ENCODE assay signal across 27 cellular contexts in the genomic region with DNA sequence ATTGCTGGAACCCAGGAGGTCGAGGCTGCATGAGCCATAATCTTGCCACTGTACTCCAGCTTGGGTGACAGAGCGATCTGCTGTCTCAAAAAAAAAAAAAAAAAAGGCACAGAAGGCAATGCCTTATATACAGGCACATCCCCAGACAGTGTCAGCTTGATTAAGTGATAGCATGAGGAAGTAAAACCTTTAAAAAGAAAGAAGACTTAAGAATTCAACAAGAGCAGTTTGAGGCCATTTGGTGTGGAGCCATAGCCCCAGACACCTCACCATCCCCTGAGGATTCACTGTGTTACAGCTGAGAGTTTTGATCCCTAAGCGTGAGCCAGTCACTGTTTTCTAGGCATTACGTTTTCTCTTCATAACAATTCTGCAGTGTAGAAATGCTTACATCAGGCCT.
"Had no signal": no experiment of that assay in that cellular context is flagged by ENCODE, and none has a peak within 500 bp of the region (broad histone marks: within the 10 kb centered on the region; RNA-seq: fewer than 3 reads in every experiment).

No MANE protein-coding gene starts in this region.

- H3K36me3 Mint-ChIP-seq: activated naive CD8-positive, alpha-beta T cell treated with anti-CD3 and anti-CD28 coated beads, Interleukin-2, amount 10 ng/mL, durations not matched to agents 7 days and 5 days; natural killer cell had no signal

- H3K27me3 ChIP-seq: breast epithelium, esophagus squamous epithelium, gastrocnemius medialis, testis, vagina had no signal

- H3K27me3 Mint-ChIP-seq: activated CD4-positive, alpha-beta memory T cell treated with anti-CD3 and anti-CD28 coated beads, Interleukin-2, amount 10 ng/mL, durations not matched to agents 7 days and 5 days; activated CD4-positive, alpha-beta T cell treated with anti-CD3 and anti-CD28 coated beads, Interleukin-2, amount 10 ng/mL, durations not matched to agents 24 days and 14 days; activated naive CD8-positive, alpha-beta T cell treated with anti-CD3 and anti-CD28 coated beads, Interleukin-2, amount 10 ng/mL, durations not matched to agents 7 days and 5 days; central memory CD8-positive, alpha-beta T cell; progenitor cell of endocrine pancreas had no signal

- H3K4me1 ChIP-seq: breast epithelium, esophagus squamous epithelium, testis had no signal

- H3K9me3 Mint-ChIP-seq: activated CD4-positive, alpha-beta memory T cell treated with anti-CD3 and anti-CD28 coated beads, Interleukin-2, amount 10 ng/mL, durations not matched to agents 7 days and 5 days; activated CD4-positive, alpha-beta T cell treated with anti-CD3 and anti-CD28 coated beads, Interleukin-2, amount 10 ng/mL, durations not matched to agents 24 days and 14 days; activated naive CD4-positive, alpha-beta T cell treated with anti-CD3 and anti-CD28 coated beads for 36 hours; activated T-cell treated with anti-CD3 and anti-CD28 coated beads, Interleukin-2, amount 50 U/mL, for 72 hours; central memory CD8-positive, alpha-beta T cell; endodermal cell; mesothelial cell of epicardium; natural killer cell had no signal

- H3K27ac Mint-ChIP-seq: activated CD4-positive, alpha-beta memory T cell treated with anti-CD3 and anti-CD28 coated beads, Interleukin-2, amount 10 ng/mL, durations not matched to agents 7 days and 5 days; activated CD4-positive, alpha-beta T cell treated with anti-CD3 and anti-CD28 coated beads, Interleukin-2, amount 10 ng/mL, durations not matched to agents 24 days and 14 days; activated naive CD4-positive, alpha-beta T cell treated with anti-CD3 and anti-CD28 coated beads for 36 hours; activated naive CD8-positive, alpha-beta T cell treated with anti-CD3 and anti-CD28 coated beads, Interleukin-2, amount 10 ng/mL, durations not matched to agents 7 days and 5 days; activated T-cell treated with anti-CD3 and anti-CD28 coated beads, Interleukin-2, amount 50 U/mL, for 72 hours; endodermal cell; mesothelial cell of epicardium; natural killer cell had no signal

- ATAC-seq: activated CD4-positive, CD25-positive, alpha-beta regulatory T cell treated with anti-CD3 and anti-CD28 coated beads, Interleukin-2, amount 50 U/mL, for 24 hours; activated T-cell treated with anti-CD3 and anti-CD28 coated beads, Interleukin-2, amount 50 U/mL, for 72 hours; gastrocnemius medialis; left ventricle myocardium superior; natural killer cell had no signal

- H3K4me3 ChIP-seq: breast epithelium, coronary artery, esophagus squamous epithelium, gastrocnemius medialis, testis, vagina had no signal

- H3K36me3 ChIP-seq: breast epithelium, gastrocnemius medialis, vagina had no signal

- H3K27ac ChIP-seq: breast epithelium, coronary artery, esophagus squamous epithelium, gastrocnemius medialis, testis, vagina had no signal

- DNase-seq: activated CD4-positive, alpha-beta memory T cell treated with anti-CD3 and anti-CD28 coated beads, Interleukin-2, amount 10 ng/mL, durations not matched to agents 7 days and 5 days; activated CD4-positive, alpha-beta T cell treated with anti-CD3 and anti-CD28 coated beads, Interleukin-2, amount 10 ng/mL, durations not matched to agents 24 days and 14 days; activated effector memory CD4-positive, alpha-beta T cell treated with Interleukin-2 at 50 U/mL for 16 hours; activated naive CD4-positive, alpha-beta T cell treated with anti-CD3 and anti-CD28 coated beads for 36 hours; activated naive CD8-positive, alpha-beta T cell treated with anti-CD3 and anti-CD28 coated beads, Interleukin-2, amount 10 ng/mL, durations not matched to agents 7 days and 5 days; activated T-cell treated with anti-CD3 and anti-CD28 coated beads, Interleukin-2, amount 50 U/mL, for 72 hours; amniotic stem cell; endodermal cell; esophagus squamous epithelium; gastrocnemius medialis; head of caudate nucleus; hypothalamus; left ventricle myocardium superior; mammary epithelial cell; natural killer cell; stimulated activated CD4-positive, alpha-beta T cell treated with anti-CD3 and anti-CD28 coated beads, Interleukin-2, amount 100 ng/mL, for 48 hours; stimulated activated CD8-positive, alpha-beta memory T cell treated with anti-CD3 and anti-CD28 coated beads, Interleukin-4, amount 100 ng/mL, for 48 hours; stimulated activated naive CD4-positive, alpha-beta T cell; testis; trophoblast cell had no signal

- H3K4me1 Mint-ChIP-seq: activated CD4-positive, alpha-beta memory T cell treated with anti-CD3 and anti-CD28 coated beads, Interleukin-2, amount 10 ng/mL, durations not matched to agents 7 days and 5 days; activated CD4-positive, alpha-beta T cell treated with anti-CD3 and anti-CD28 coated beads, Interleukin-2, amount 10 ng/mL, durations not matched to agents 24 days and 14 days had no signal

- H3K4me3 Mint-ChIP-seq: activated CD4-positive, alpha-beta memory T cell treated with anti-CD3 and anti-CD28 coated beads, Interleukin-2, amount 10 ng/mL, durations not matched to agents 7 days and 5 days; activated CD4-positive, alpha-beta T cell treated with anti-CD3 and anti-CD28 coated beads, Interleukin-2, amount 10 ng/mL, durations not matched to agents 24 days and 14 days; activated naive CD4-positive, alpha-beta T cell treated with anti-CD3 and anti-CD28 coated beads for 36 hours; activated naive CD8-positive, alpha-beta T cell treated with anti-CD3 and anti-CD28 coated beads, Interleukin-2, amount 10 ng/mL, durations not matched to agents 7 days and 5 days; activated T-cell treated with anti-CD3 and anti-CD28 coated beads, Interleukin-2, amount 50 U/mL, for 72 hours; central memory CD8-positive, alpha-beta T cell; endodermal cell; mesothelial cell of epicardium; natural killer cell had no signal

- H3K9me3 ChIP-seq: breast epithelium, esophagus squamous epithelium, gastrocnemius medialis, testis, vagina had no signal
